Comparison of ENCODE assay signal across 8 cellular contexts in genomic region chr22:42283288-42284229, GRCh38. TPM values are rescaled to one million over a fixed set of nuclear protein-coding genes. Genes with fewer than 3 reads are reported as not detected.
DNase-seq lines count a peak whose midpoint lies in the region; ATAC-seq and TF ChIP-seq lines count a peak whose summit lies in the region.

No MANE protein-coding gene starts in this region.

- H3K27me3 ChIP-seq in CD8-positive, alpha-beta T cell (ENCODE audit: insufficient read depth, low read length), result peaks cover 8% of the 10 kb centered on the region
- peaks cover 29% of the 10 kb centered on the region for H3K27me3 ChIP-seq in upper lobe of right lung

- intact Hi-C loops in CD8-positive, alpha-beta T cell (cut with DNase I, micrococcal nuclease), result no loop called here
- intact Hi-C loops in natural killer cell (cut with micrococcal nuclease) (no loop called here), upper lobe of right lung (cut with DNase I) (no loop called here)

- peak overlapping the region; percentile 72 for H3K4me3 Mint-ChIP-seq in CD8-positive, alpha-beta T cell
- H3K4me3 Mint-ChIP-seq in effector memory CD8-positive, alpha-beta T cell, result peak overlapping the region; percentile 73 to 76
- H3K4me3 Mint-ChIP-seq in natural killer cell, result peak overlapping the region; percentile 62

- no peaks in the 10 kb centered on the region for H3K9me3 ChIP-seq in CD8-positive, alpha-beta T cell (ENCODE audit: low read length)
- no peaks in the 10 kb centered on the region for H3K9me3 ChIP-seq in upper lobe of right lung

- no peaks in the 10 kb centered on the region for H3K36me3 Mint-ChIP-seq in CD8-positive, alpha-beta T cell
- H3K36me3 Mint-ChIP-seq in effector memory CD8-positive, alpha-beta T cell (ENCODE audit: insufficient read depth), result peaks cover 6% of the 10 kb centered on the region
- no peaks in the 10 kb centered on the region for H3K36me3 Mint-ChIP-seq in natural killer cell

- H3K4me3 ChIP-seq in CD8-positive, alpha-beta T cell (ENCODE audit: low read depth, low read length), result peak overlapping the region; percentile 43
- H3K4me3 ChIP-seq in upper lobe of right lung, result peak overlapping the region; percentile 33

- no peak for TF ChIP-seq CTCF in CD8-positive, alpha-beta T cell (IDR thresholded peaks at IDR 0.05)
- no peak for TF ChIP-seq CTCF in natural killer cell (IDR thresholded peaks at IDR 0.05)
- no peak for TF ChIP-seq CTCF in upper lobe of right lung (IDR thresholded peaks at IDR 0.05)

- H3K4me1 Mint-ChIP-seq in CD8-positive, alpha-beta T cell (ENCODE audit: low read depth), result peaks cover 32% of the 10 kb centered on the region
- peaks cover 23 to 26% of the 10 kb centered on the region in 2 donors for H3K4me1 Mint-ChIP-seq in effector memory CD8-positive, alpha-beta T cell (ENCODE audit: low read depth in 2 of 2)
- H3K4me1 Mint-ChIP-seq in natural killer cell, result peaks cover 15 to 33% of the 10 kb centered on the region in 2 donors

- H3K36me3 ChIP-seq in CD8-positive, alpha-beta T cell (ENCODE audit: insufficient read depth, low read length), result no peaks in the 10 kb centered on the region
- no peaks in the 10 kb centered on the region for H3K36me3 ChIP-seq in upper lobe of right lung

- H3K27ac Mint-ChIP-seq in CD8-positive, alpha-beta T cell, result peak overlapping the region; percentile 34
- peak overlapping the region in 1 of 2 donors; percentile 76 for H3K27ac Mint-ChIP-seq in effector memory CD8-positive, alpha-beta T cell
- peak overlapping the region in 1 of 2 donors; percentile 14 for H3K27ac Mint-ChIP-seq in natural killer cell

- POLR2A ChIA-PET in CD8-positive, alpha-beta T cell (lab: Charles Lee), result no interaction called here

- peaks cover 3% of the 10 kb centered on the region for H3K27me3 Mint-ChIP-seq in CD8-positive, alpha-beta T cell (ENCODE audit: low read depth)
- peaks cover 5 to 54% of the 10 kb centered on the region in 2 donors for H3K27me3 Mint-ChIP-seq in effector memory CD8-positive, alpha-beta T cell
- H3K27me3 Mint-ChIP-seq in natural killer cell (ENCODE audit: low read depth in 2 of 2), result peaks cover 18 to 30% of the 10 kb centered on the region in 2 donors

- no peaks in the 10 kb centered on the region for H3K9me3 Mint-ChIP-seq in CD8-positive, alpha-beta T cell
- no peaks in the 10 kb centered on the region for H3K9me3 Mint-ChIP-seq in effector memory CD8-positive, alpha-beta T cell
- H3K9me3 Mint-ChIP-seq in natural killer cell, result no peaks in the 10 kb centered on the region

- peaks cover 29% of the 10 kb centered on the region for H3K4me1 ChIP-seq in CD8-positive, alpha-beta T cell (ENCODE audit: insufficient read depth, low read length)
- H3K4me1 ChIP-seq in upper lobe of right lung, result peaks cover 5% of the 10 kb centered on the region

- CTCF ChIA-PET in CD8-positive, alpha-beta T cell (lab: Charles Lee), result interaction anchor here (1.4 to 1.7 kb wide), 2 partner anchors 17 to 50 kb away, joined by 3 read pairs; no protein-coding TSS in a partner anchor

- H3K27ac ChIP-seq in CD8-positive, alpha-beta T cell (ENCODE audit: low read depth, low read length), result no peak overlapping the region
- no peak overlapping the region for H3K27ac ChIP-seq in upper lobe of right lung

- peak; percentile 63 for ATAC-seq in CD8-positive, alpha-beta T cell
- peak; percentile 59 for ATAC-seq in effector memory CD8-positive, alpha-beta T cell (replicated peaks)
- ATAC-seq in natural killer cell (peak; percentile 59 to 79 (median 77)), upper lobe of right lung (peak; percentile 27), HG02763 (IDR thresholded peaks at IDR 0.05; ENCODE audit: unreplicated experiment) (no peak)

- DNase-seq in CD8-positive, alpha-beta T cell, result peak in 2 of 7 experiments; percentile 41 to 65
- peak; percentile 35 for DNase-seq in activated CD4-positive, alpha-beta T cell treated with anti-CD3 and anti-CD28 coated beads for 1 hour
- peak; percentile 23 to 48 (median 33) for DNase-seq in effector memory CD8-positive, alpha-beta T cell
- DNase-seq in natural killer cell (peak; percentile 37), upper lobe of right lung (peak; percentile 61), SKM-1 treated with dmso at 0.1 percent for 144 hours (lab: John Stamatoyannopoulos, UW; ENCODE audit: unreplicated experiment) (no peak), NCI-H2196 treated with DMSO at 0.1 percent for 48 hours (lab: John Stamatoyannopoulos, UW; ENCODE audit: unreplicated experiment) (no peak)

RNA-seq across cellular contexts. Expression of gene TCF20, which starts 13.1 kb away (rescaled TPM):
- total RNA-seq in CD8-positive, alpha-beta T cell, result 10 to 100 TPM; 50.7 to 60.6 TPM
- total RNA-seq in natural killer cell (10 to 100 TPM; 57.8 to 70.8 (median 69.1) TPM), upper lobe of right lung (47.4 TPM)

Comparison
In these comparisons a context has a peak if more than half of its experiments do, and no peak if none do; other contexts are left out.
1. DNase-seq: peak in activated CD4-positive, alpha-beta T cell treated with anti-CD3 and anti-CD28 coated beads for 1 hour (single experiment), effector memory CD8-positive, alpha-beta T cell (3 of 3), natural killer cell (single experiment) and upper lobe of right lung (single experiment); none in SKM-1 treated with dmso at 0.1 percent for 144 hours (single experiment) and NCI-H2196 treated with DMSO at 0.1 percent for 48 hours (single experiment).
2. Peak in every context shown above with its lines, with median percentiles within 50 percentile points of each other: H3K4me3 Mint-ChIP-seq.